In genomic region chr20:371755-372542, GRCh38 we compare ENCODE assay signal across 8 cellular contexts. TPM values are rescaled to one million over a fixed set of nuclear protein-coding genes. Genes with fewer than 3 reads are reported as not detected.
DNase-seq lines count a peak whose midpoint lies in the region; ATAC-seq and TF ChIP-seq lines count a peak whose summit lies in the region.

No MANE protein-coding gene starts in this region.

- peaks cover 4% of the 10 kb centered on the region for H3K4me1 Mint-ChIP-seq in nephron

- no peak for TF ChIP-seq CTCF in nephron (IDR thresholded peaks at IDR 0.05; ENCODE audit: unreplicated experiment in 3 of 3)

- H3K36me3 Mint-ChIP-seq in nephron (ENCODE audit: low read depth) = no peaks in the 10 kb centered on the region

- H3K27me3 Mint-ChIP-seq in nephron (ENCODE audit: low read depth) = peaks cover 13% of the 10 kb centered on the region

- H3K27ac Mint-ChIP-seq in nephron = peak overlapping the region; percentile 25 to 86 (median 32)

- H3K9me3 Mint-ChIP-seq in nephron = no peaks in the 10 kb centered on the region

- H3K4me3 Mint-ChIP-seq in nephron = no peak overlapping the region

- ATAC-seq in HG03135 (IDR thresholded peaks at IDR 0.05; ENCODE audit: unreplicated experiment) (no peak), HG03025 (IDR thresholded peaks at IDR 0.05; ENCODE audit: low FRiP score, unreplicated experiment) (no peak), HG03432 (IDR thresholded peaks at IDR 0.05; ENCODE audit: unreplicated experiment) (no peak), HG03095 (IDR thresholded peaks at IDR 0.05; ENCODE audit: unreplicated experiment) (no peak)

- peak; percentile 68 for DNase-seq in GM04503 (ENCODE audit: low read depth)
- DNase-seq in NCI-H460 (ENCODE audit: extremely low read depth, low read depth) = peak; percentile 99
- peak; percentile 95 for DNase-seq in dermis blood vessel endothelial cell

RNA-seq across cellular contexts. Expression of gene TRIB3, which starts 8.6 kb away (rescaled TPM):
- total RNA-seq in NCI-H460 (2014; rRNA removed; shearing (Covaris generic)) = 433 and 534 TPM in 2 replicates
- polyA plus RNA-seq in NCI-H460 (2014; cell fraction: nucleus; rRNA removed) = 226 and 259 TPM in 2 replicates
- 49.2 and 62.1 TPM in 2 replicates for total RNA-seq in dermis blood vessel endothelial cell

RNA-seq across cellular contexts. Expression of gene NRSN2, which starts 25.0 kb away (rescaled TPM):
- 16.3 and 26.4 TPM in 2 replicates for total RNA-seq in NCI-H460 (2014; rRNA removed; shearing (Covaris generic))
- polyA plus RNA-seq in NCI-H460 (2014; cell fraction: nucleus; rRNA removed) = 21.1 and 38.7 TPM in 2 replicates
- total RNA-seq in dermis blood vessel endothelial cell = 18.0 and 40.2 TPM in 2 replicates

RNA-seq across cellular contexts. Expression of gene RBCK1, which starts 36.1 kb away (rescaled TPM):
- 211 and 227 TPM in 2 replicates for total RNA-seq in NCI-H460 (2014; rRNA removed; shearing (Covaris generic))
- 224 and 242 TPM in 2 replicates for polyA plus RNA-seq in NCI-H460 (2014; cell fraction: nucleus; rRNA removed)
- total RNA-seq in dermis blood vessel endothelial cell = 111 and 116 TPM in 2 replicates

RNA-seq across cellular contexts. Expression of gene SOX12, which starts 46.6 kb away (rescaled TPM):
- total RNA-seq in NCI-H460 (2014; rRNA removed; shearing (Covaris generic)) = 11.0 and 11.1 TPM in 2 replicates
- 10.2 and 20.4 TPM in 2 replicates for polyA plus RNA-seq in NCI-H460 (2014; cell fraction: nucleus; rRNA removed)
- total RNA-seq in dermis blood vessel endothelial cell = 4.4 and 8.1 TPM in 2 replicates
